ENCODE assay signal across 9 cellular contexts in the genomic region with DNA sequence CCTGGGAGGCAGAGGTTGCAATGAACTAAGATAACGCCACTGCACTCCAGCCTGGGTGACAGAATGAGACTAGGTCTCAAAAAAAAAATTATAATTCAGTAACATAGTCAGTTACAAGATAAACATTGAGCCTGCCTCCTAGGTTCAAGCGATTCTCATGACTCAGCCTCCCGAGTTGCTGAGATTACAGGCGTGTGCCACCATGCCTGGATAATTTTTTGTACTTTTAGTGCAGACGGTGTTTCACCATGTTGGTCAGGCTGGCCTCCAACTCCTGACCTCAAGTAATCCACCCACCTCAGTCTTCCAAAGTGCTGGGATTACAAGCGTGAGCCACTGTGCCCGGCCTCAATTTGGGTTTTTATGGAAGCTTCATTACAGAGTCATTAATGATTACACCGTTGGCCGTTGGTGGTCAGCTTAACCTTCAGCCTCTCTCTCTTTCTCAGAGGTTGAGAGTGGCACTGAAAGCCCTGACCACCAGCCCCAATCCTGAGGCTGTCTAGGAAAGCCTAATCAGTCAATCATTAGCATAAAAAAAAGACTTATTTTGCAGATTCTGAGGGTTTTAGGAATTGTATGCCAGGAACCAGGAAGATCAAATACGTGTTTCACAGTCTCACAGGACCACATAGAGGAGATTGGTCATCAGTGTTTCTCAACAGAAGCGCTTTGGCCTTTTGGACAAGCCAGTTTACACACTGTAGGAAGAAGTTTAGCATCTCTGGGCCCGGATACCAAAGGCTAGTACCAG. TPM values are rescaled to one million over a fixed set of nuclear protein-coding genes. Genes with fewer than 3 reads are reported as not detected.
DNase-seq lines count a peak whose midpoint lies in the region; ATAC-seq, FAIRE-seq and TF ChIP-seq lines count a peak whose summit lies in the region.
"Had no signal": no experiment of that assay in that cellular context is flagged by ENCODE, and none has a peak within 500 bp of the region (broad histone marks: within the 10 kb centered on the region; RNA-seq: fewer than 3 reads in every experiment).

No MANE protein-coding gene starts in this region.

- DNase-seq in CD14-positive monocyte (ENCODE audit: low spot score) (no peak), HK-2 (ENCODE audit: unreplicated experiment) (peak; percentile 85), memory B cell (ENCODE audit: low spot score in 2 of 2) (no peak), D341Med (ENCODE audit: low spot score) (no peak), NOMO-1 treated with dmso at 0.1 percent for 144 hours (lab: John Stamatoyannopoulos, UW; ENCODE audit: unreplicated experiment) (no peak), DMS153 treated with DMSO at 0.1 percent for 48 hours (lab: John Stamatoyannopoulos, UW; ENCODE audit: unreplicated experiment) (no peak), GM12892 (ENCODE audit: insufficient read length) (no peak)
- DNase-seq: NCI-H446 had no signal

- no peak for TF ChIP-seq CTCF in CD14-positive monocyte (IDR thresholded peaks at IDR 0.05)

- no peak for FAIRE-seq in GM12892 (lab: Jason Lieb, UNC)

- no peak for ATAC-seq in memory B cell (ENCODE audit: low read depth)

- H3K4me3 Mint-ChIP-seq in CD14-positive monocyte: peak overlapping the region in 1 of 2 donors; percentile 89
- peak overlapping the region; percentile 88 for H3K4me3 Mint-ChIP-seq in activated naive CD8-positive, alpha-beta T cell
- H3K4me3 Mint-ChIP-seq in memory B cell: peak overlapping the region; percentile 89

- H3K27me3 Mint-ChIP-seq in CD14-positive monocyte (ENCODE audit: low read depth in 3 of 3) (no peaks in the 10 kb centered on the region), memory B cell (no peaks in the 10 kb centered on the region)
- H3K27me3 Mint-ChIP-seq in activated naive CD8-positive, alpha-beta T cell: no peaks in the 10 kb centered on the region

- peaks cover 40% of the 10 kb centered on the region for H3K4me1 Mint-ChIP-seq in CD14-positive monocyte
- H3K4me1 Mint-ChIP-seq in activated naive CD8-positive, alpha-beta T cell (ENCODE audit: low read depth): peaks cover 7% of the 10 kb centered on the region
- peaks cover 8% of the 10 kb centered on the region for H3K4me1 Mint-ChIP-seq in memory B cell

- H3K27ac Mint-ChIP-seq in CD14-positive monocyte (peak overlapping the region in 6 of 7 donors; percentile 50 to 94 (median 91)), memory B cell (peak overlapping the region; percentile 93)
- H3K27ac Mint-ChIP-seq in activated naive CD8-positive, alpha-beta T cell: peak overlapping the region; percentile 47

- no peak for TF ChIP-seq POLR2A in GM12892 (IDR thresholded peaks at IDR 0.05; ENCODE audit: low read depth, low read length)

- no peaks in the 10 kb centered on the region for H3K9me3 Mint-ChIP-seq in CD14-positive monocyte
- no peaks in the 10 kb centered on the region for H3K9me3 Mint-ChIP-seq in activated naive CD8-positive, alpha-beta T cell (ENCODE audit: low read depth)
- no peaks in the 10 kb centered on the region for H3K9me3 Mint-ChIP-seq in memory B cell

- intact Hi-C loops in CD14-positive monocyte (cut with micrococcal nuclease): no loop called here

- peaks cover 0 to 2% of the 10 kb centered on the region in 2 donors for H3K36me3 Mint-ChIP-seq in CD14-positive monocyte
- H3K36me3 Mint-ChIP-seq in activated naive CD8-positive, alpha-beta T cell: no peaks in the 10 kb centered on the region
- no peaks in the 10 kb centered on the region for H3K36me3 Mint-ChIP-seq in memory B cell

RNA-seq across cellular contexts. Expression of a gene that starts 1.3 kb away (rescaled TPM):
- under 1 TPM; 0.31 to 0.56 TPM for polyA plus RNA-seq in CD14-positive monocyte
- polyA plus RNA-seq in GM12892 (2012; ENCODE audit: missing spikeins): 5.2 TPM
